Comparison of ENCODE assay signal across 9 cellular contexts in the genomic region with DNA sequence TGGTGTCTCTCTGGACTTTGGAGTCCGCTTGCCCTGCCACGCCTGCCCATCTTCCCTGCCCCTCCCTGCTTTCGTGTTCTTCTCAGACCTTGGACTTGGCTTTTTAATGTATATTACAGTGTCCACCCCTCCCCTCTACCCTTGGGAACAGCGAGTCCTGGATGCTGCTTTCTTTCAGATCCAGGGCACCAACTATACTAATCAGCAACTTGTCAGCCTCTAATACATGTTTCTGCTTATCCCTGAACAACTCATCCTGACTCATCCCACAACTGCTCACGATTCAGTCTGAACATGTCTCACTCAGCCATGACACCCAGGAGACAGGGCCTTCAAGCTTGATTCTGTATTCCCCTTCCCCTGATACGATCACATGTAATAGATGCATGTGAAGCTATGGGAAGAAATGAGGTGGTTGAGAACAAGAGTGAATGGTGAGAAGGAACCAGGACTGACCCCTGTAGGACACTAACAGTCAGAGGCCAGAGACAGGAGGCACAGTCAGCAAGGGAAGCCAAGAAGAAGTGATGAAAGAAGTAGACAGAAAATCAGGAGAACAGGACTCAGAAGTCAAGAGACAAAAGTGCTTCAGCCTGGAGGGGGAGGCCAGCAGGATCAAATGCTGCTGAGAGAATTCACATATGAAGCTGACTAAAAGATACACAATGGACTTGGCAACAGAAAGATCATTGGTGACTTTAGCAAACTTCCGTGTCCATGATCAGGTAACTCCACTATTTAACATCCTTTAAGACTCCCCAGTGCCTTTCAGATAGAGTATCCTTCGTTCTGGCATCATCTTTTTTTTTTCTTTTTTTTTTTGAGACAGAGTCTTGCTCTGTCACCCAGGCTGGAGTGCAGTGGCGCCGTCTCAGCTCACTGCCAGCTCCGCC. TPM values are rescaled to one million over a fixed set of nuclear protein-coding genes. Genes with fewer than 3 reads are reported as not detected.
DNase-seq lines count a peak whose midpoint lies in the region; ATAC-seq and TF ChIP-seq lines count a peak whose summit lies in the region.
"Had no signal": no experiment of that assay in that cellular context is flagged by ENCODE, and none has a peak within 500 bp of the region (broad histone marks: within the 10 kb centered on the region; RNA-seq: fewer than 3 reads in every experiment).

No MANE protein-coding gene starts in this region.

- peak overlapping the region; percentile 49 for H3K4me3 Mint-ChIP-seq in HFFc6

- peak overlapping the region; percentile 86 for H3K27ac Mint-ChIP-seq in HFFc6

- H3K36me3 Mint-ChIP-seq in HFFc6 (ENCODE audit: low read depth): no peaks in the 10 kb centered on the region

- H3K4me1 Mint-ChIP-seq in HFFc6 (ENCODE audit: low read depth): peaks cover 35% of the 10 kb centered on the region

- H3K27me3 ChIP-seq in kidney epithelial cell (ENCODE audit: control insufficient read depth, insufficient read depth, low read length) (no peaks in the 10 kb centered on the region), psoas muscle (ENCODE audit: insufficient read depth in 3 of 3, low read length in 2 of 3) (no peaks in the 10 kb centered on the region)

- H3K36me3 ChIP-seq in kidney epithelial cell (ENCODE audit: control insufficient read depth, insufficient read depth, low read length): no peaks in the 10 kb centered on the region
- no peaks in the 10 kb centered on the region for H3K36me3 ChIP-seq in psoas muscle (ENCODE audit: insufficient read depth in 1 of 2, low read depth in 1 of 2)

- H3K27me3 Mint-ChIP-seq in HFFc6 (ENCODE audit: insufficient read depth): no peaks in the 10 kb centered on the region; the same call in 1 of the 2 replicates

- intact Hi-C loops in psoas muscle (cut with DNase I): loop anchor here (5.0 to 10.0 kb wide), 5 partner anchors 52 to 192 kb away; a partner anchor contains a TSS

- H3K9me3 ChIP-seq in psoas muscle: no peaks in the 10 kb centered on the region

- DNase-seq in CD1c-positive myeloid dendritic cell (ENCODE audit: extremely low spot score) (peak; percentile 33), HFFc6 (peak; percentile 66), T1000 (lab: John Stamatoyannopoulos, UW) (peak; percentile 12), kidney epithelial cell (ENCODE audit: low read depth) (peak; percentile 69), NCI-H2081 (lab: John Stamatoyannopoulos, UW) (no peak), OCI-M2 (lab: John Stamatoyannopoulos, UW; ENCODE audit: unreplicated experiment) (no peak), psoas muscle (no peak)
- DNase-seq: NCI-H526 had no signal

- H3K27ac ChIP-seq in psoas muscle: no peak overlapping the region

- no peaks in the 10 kb centered on the region for H3K9me3 Mint-ChIP-seq in HFFc6

- no peaks in the 10 kb centered on the region for H3K4me1 ChIP-seq in psoas muscle

- H3K4me3 ChIP-seq in kidney epithelial cell (ENCODE audit: low read depth, low read length) (no peak overlapping the region), psoas muscle (no peak overlapping the region)

- ATAC-seq in HG02973 (IDR thresholded peaks at IDR 0.05; ENCODE audit: unreplicated experiment) (no peak), psoas muscle (no peak)

- 82 to 88% (median 86%) methylated on average over 11 of the region's 11 CpGs for WGBS in psoas muscle, 3 donors

- peak; percentile 20; the same call in 1 of the 2 replicates for TF ChIP-seq CTCF in HFFc6 (IDR thresholded peaks at IDR 0.05)
- TF ChIP-seq CTCF in kidney epithelial cell (IDR thresholded peaks at IDR 0.05; ENCODE audit: insufficient read depth, low read length, poor library complexity, severe bottlenecking): no peak
- TF ChIP-seq CTCF in psoas muscle (IDR thresholded peaks at IDR 0.05): no peak

RNA-seq across cellular contexts. Expression of a gene that starts 35.4 kb away (rescaled TPM):
- under 1 TPM in 2 of 6 experiments, not detected in 4; 0.25 to 0.30 TPM for total RNA-seq in HFFc6 (2021; fragmentation: NEBNext Ultra II Directional; extraction: Animal tissue kit (Norgen Biotek cat#: 25700))
- total RNA-seq in kidney epithelial cell (0.34 TPM in 1 of 2 replicates, not detected in the other), psoas muscle (not detected)
- polyA plus RNA-seq in psoas muscle: under 1 TPM in 1 of 3 donors, not detected in 2; 0.04 TPM

RNA-seq across cellular contexts. Expression of a gene that starts 58.1 kb away (rescaled TPM):
- 10 to 100 TPM; 43.0 to 61.9 (median 54.6) TPM for total RNA-seq in HFFc6 (2021; fragmentation: NEBNext Ultra II Directional; extraction: Animal tissue kit (Norgen Biotek cat#: 25700))
- total RNA-seq in kidney epithelial cell: 56.4 and 67.2 TPM in 2 replicates
- 10 to 100 TPM; 29.4 to 58.5 (median 47.7) TPM for total RNA-seq in psoas muscle
- polyA plus RNA-seq in psoas muscle: 10 to 100 TPM; 21.1 to 62.7 (median 48.5) TPM

Comparison
In these comparisons a context has a peak if more than half of its experiments do, and no peak if none do; other contexts are left out.
1. DNase-seq: peak in CD1c-positive myeloid dendritic cell (single experiment), HFFc6 (single experiment), T1000 (single experiment) and kidney epithelial cell (single experiment); none in NCI-H2081 (0 of 2), OCI-M2 (single experiment) and psoas muscle (0 of 2).